Comparison of ENCODE assay signal across 31 cellular contexts in genomic region chr5:106825379-106825778, GRCh38.
DNase-seq lines count a peak whose midpoint lies in the region; ATAC-seq, FAIRE-seq and TF ChIP-seq lines count a peak whose summit lies in the region.
"Had no signal": no experiment of that assay in that cellular context is flagged by ENCODE, and none has a peak within 500 bp of the region (broad histone marks: within the 10 kb centered on the region; RNA-seq: fewer than 3 reads in every experiment).

No MANE protein-coding gene starts in this region.

- no peaks in the 10 kb centered on the region for H3K27me3 ChIP-seq in A673 (replicated peaks; ENCODE audit: insufficient read depth, low read depth, low read length, poor library complexity)
- H3K27me3 ChIP-seq: heart right ventricle, upper lobe of left lung had no signal

- CTCF ChIA-PET in A673 (lab: Charles Lee): no interaction called here

- DNase-seq in RCC 7860 (ENCODE audit: low spot score): peak; percentile 15
- peak; percentile 65 for DNase-seq in dedifferentiated amniotic fluid mesenchymal stem cell (ENCODE audit: extremely low spot score)
- peak; percentile 26 for DNase-seq in iris pigment epithelial cell (ENCODE audit: low read depth)
- no peak for DNase-seq in A673 (ENCODE audit: low spot score)
- no peak for DNase-seq in T-helper 2 cell
- DNase-seq: activated CD4-positive, alpha-beta T cell treated with anti-CD3 and anti-CD28 coated beads, Interleukin-2, amount 50 U/mL, for 48 hours; activated CD4-positive, CD25-positive, alpha-beta regulatory T cell; activated CD8-positive, alpha-beta memory T cell treated with anti-CD3 and anti-CD28 coated beads, Interleukin-2, amount 50 U/mL, for 48 hours; anterior cingulate cortex; central memory CD4-positive, alpha-beta T cell; heart right ventricle; kidney glomerular epithelial cell; NCI-H1092; NCI-H187 treated with DMSO at 0.1 percent for 48 hours; NCI-H2171 treated with DMSO at 0.1 percent for 48 hours; NCI-H524; right cardiac atrium; SIG-M5; stimulated activated CD4-positive, alpha-beta T cell treated with anti-CD3 and anti-CD28 coated beads, Interleukin-4, amount 100 ng/mL, for 24 hours; substantia nigra; T-cell; upper lobe of left lung had no signal

- ATAC-seq in GM19463 (IDR thresholded peaks at IDR 0.05; ENCODE audit: unreplicated experiment) (no peak), HG03280 (IDR thresholded peaks at IDR 0.05; ENCODE audit: unreplicated experiment) (no peak)
- ATAC-seq: activated T-helper 17 cell treated with anti-CD3 and anti-CD28 coated beads, Interleukin-2, amount 50 U/mL, for 72 hours; heart right ventricle; right cardiac atrium; stimulated activated effector memory CD8-positive, alpha-beta T cell treated with anti-CD3 and anti-CD28 coated beads, Interleukin-12 subunit alpha, Interleukin-12 subunit beta, amount 100 ng/mL, for 72 hours; T-cell had no signal

- no peak overlapping the region for H3K4me3 ChIP-seq in A673 (ENCODE audit: low read depth, low read length, poor library complexity, severe bottlenecking)
- H3K4me3 ChIP-seq: heart right ventricle, lung, upper lobe of left lung had no signal

- no peaks in the 10 kb centered on the region for H3K36me3 ChIP-seq in A673 (ENCODE audit: insufficient read depth, low read length, poor library complexity, severe bottlenecking)
- H3K36me3 ChIP-seq: heart right ventricle, upper lobe of left lung had no signal

- H3K27ac ChIP-seq in A673 (ENCODE audit: low read depth, low read length, poor library complexity, severe bottlenecking): no peak overlapping the region
- H3K27ac ChIP-seq: heart right ventricle, parathyroid adenoma, upper lobe of left lung had no signal

- no peak for TF ChIP-seq CTCF in A673 (conservative IDR thresholded peaks at IDR 0.05; ENCODE audit: low read depth, low read length)

- no peaks in the 10 kb centered on the region for H3K9me3 ChIP-seq in A673 (ENCODE audit: low read depth, low read length, poor library complexity, severe bottlenecking)
- H3K9me3 ChIP-seq: heart right ventricle, upper lobe of left lung had no signal

- H3K4me1 ChIP-seq in A673 (ENCODE audit: insufficient read depth, low read length, poor library complexity, severe bottlenecking): no peaks in the 10 kb centered on the region
- H3K4me1 ChIP-seq: heart right ventricle, parathyroid adenoma, upper lobe of left lung had no signal

- FAIRE-seq in RCC 7860 (lab: Jason Lieb, UNC): peak; percentile 80
- FAIRE-seq: D721Med, GM12892, H1 had no signal

- no TSS peak for BruUV-seq in A673 (replicated peaks; lab: Mats Ljungman, UMichigan)

- intact Hi-C loops in A673 (cut with micrococcal nuclease; ENCODE audit: unreplicated experiment): no loop called here

- POLR2A ChIA-PET in A673 (lab: Charles Lee; ENCODE audit: low non-redundant PET): no interaction called here

Comparison
In these comparisons a context has a peak if more than half of its experiments do, and no peak if none do; other contexts are left out.
1. DNase-seq: peak in RCC 7860 (single experiment), dedifferentiated amniotic fluid mesenchymal stem cell (single experiment) and iris pigment epithelial cell (single experiment); none in A673 (single experiment) and T-helper 2 cell (0 of 5).